ENCODE assay signal across 12 cellular contexts in genomic region chr16:68299571-68300453, GRCh38. TPM values are rescaled to one million over a fixed set of nuclear protein-coding genes. Genes with fewer than 3 reads are reported as not detected.
DNase-seq lines count a peak whose midpoint lies in the region; ATAC-seq and TF ChIP-seq lines count a peak whose summit lies in the region.
"Had no signal": no experiment of that assay in that cellular context is flagged by ENCODE, and none has a peak within 500 bp of the region (broad histone marks: within the 10 kb centered on the region; RNA-seq: fewer than 3 reads in every experiment).

No MANE protein-coding gene starts in this region.

- DNase-seq in Caco-2 = no peak
- peak; percentile 74 for DNase-seq in NCI-H82 (lab: John Stamatoyannopoulos, UW)
- DNase-seq in nephron progenitor cell = no peak
- no peak for DNase-seq in NCI-H1048 (lab: John Stamatoyannopoulos, UW)
- DNase-seq: DMS79 treated with DMSO at 0.1 percent for 48 hours; SIG-M5; stimulated activated CD8-positive, alpha-beta memory T cell treated with anti-CD3 and anti-CD28 coated beads, Interleukin-4, amount 100 ng/mL, for 48 hours had no signal

- CTCF ChIA-PET in Caco-2 (lab: Charles Lee) = interaction anchor here (1.5 to 1.7 kb wide), 3 partner anchors 28 to 38 kb away, joined by 5 to 6 read pairs (median 5); no protein-coding TSS in a partner anchor

- H3K36me3 ChIP-seq in Caco-2 (ENCODE audit: control insufficient read depth, insufficient read depth, low read length) (peaks cover 11% of the 10 kb centered on the region), ectodermal cell (ENCODE audit: control insufficient read depth, insufficient read depth, low read length) (peaks cover 34% of the 10 kb centered on the region)

- TSS peak; percentile 4 for BruUV-seq in Caco-2 (replicated peaks; lab: Mats Ljungman, UMichigan)

- H3K27me3 Mint-ChIP-seq in Caco-2 (ENCODE audit: insufficient read depth, unreplicated experiment) (no peaks in the 10 kb centered on the region), nephron progenitor cell (ENCODE audit: low read depth, poor library complexity) (no peaks in the 10 kb centered on the region)

- WGBS in ectodermal cell, 2 experiments = 94 to 97% methylated on average over 11 of the region's 11 CpGs

- POLR2A ChIA-PET in Caco-2 (lab: Charles Lee) = interaction anchor here (0.7 to 4.0 kb wide), 6 partner anchors 11 to 62 kb away, joined by 3 to 20 read pairs (median 6); partner anchors contain the start of genes PRMT7, SLC7A6 and SLC7A6OS

- peak overlapping the region; percentile 89 for H3K27ac Mint-ChIP-seq in Caco-2 (ENCODE audit: unreplicated experiment)
- H3K27ac Mint-ChIP-seq in nephron progenitor cell = peak overlapping the region; percentile 46

- TF ChIP-seq POLR2A in GM18505 (IDR thresholded peaks at IDR 0.05; ENCODE audit: borderline replicate concordance, extremely low read depth, insufficient read depth, insufficient read length) = no peak

- H3K4me3 Mint-ChIP-seq in Caco-2 (ENCODE audit: unreplicated experiment) (peak overlapping the region; percentile 46), nephron progenitor cell (no peak overlapping the region)

- H3K9me3 ChIP-seq in Caco-2 = no peaks in the 10 kb centered on the region
- no peaks in the 10 kb centered on the region for H3K9me3 ChIP-seq in ectodermal cell (ENCODE audit: control insufficient read depth, low read length)

- H3K27ac ChIP-seq in ectodermal cell (ENCODE audit: insufficient read depth, low read depth, low read length, poor library complexity, severe bottlenecking) = peak overlapping the region; percentile 48
- H3K27ac ChIP-seq: brain microvascular endothelial cell had no signal

- H3K36me3 Mint-ChIP-seq in Caco-2 (ENCODE audit: insufficient read depth, unreplicated experiment) = peaks cover 100% of the 10 kb centered on the region
- H3K36me3 Mint-ChIP-seq in nephron progenitor cell (ENCODE audit: low read depth) = peaks cover 50% of the 10 kb centered on the region

- ATAC-seq in GM18909 (IDR thresholded peaks at IDR 0.05; ENCODE audit: poor library complexity, unreplicated experiment) (no peak), GM18505 (IDR thresholded peaks at IDR 0.05; ENCODE audit: unreplicated experiment) (no peak), GM18517 (IDR thresholded peaks at IDR 0.05; ENCODE audit: unreplicated experiment) (no peak)

- intact Hi-C loops in Caco-2 (cut with micrococcal nuclease; ENCODE audit: unreplicated experiment) = loop anchor here (1.0 to 5.0 kb wide), 2 partner anchors 28 to 38 kb away; partner anchors contain the start of gene SLC7A6

- H3K27me3 ChIP-seq in Caco-2 (replicated peaks; ENCODE audit: control insufficient read depth, insufficient read depth, low read length) (no peaks in the 10 kb centered on the region), ectodermal cell (ENCODE audit: control insufficient read depth, insufficient read depth, low read length, poor library complexity, severe bottlenecking) (no peaks in the 10 kb centered on the region)
- H3K27me3 ChIP-seq: brain microvascular endothelial cell had no signal

- H3K9me3 Mint-ChIP-seq in Caco-2 (ENCODE audit: unreplicated experiment) = no peaks in the 10 kb centered on the region
- no peaks in the 10 kb centered on the region for H3K9me3 Mint-ChIP-seq in nephron progenitor cell

- H3K4me1 ChIP-seq in Caco-2 (peaks cover 27% of the 10 kb centered on the region), ectodermal cell (ENCODE audit: control insufficient read depth, insufficient read depth, low read length) (peaks cover 3% of the 10 kb centered on the region)

- H3K4me3 ChIP-seq in Caco-2 (ENCODE audit: low read depth, low read length) = no peak overlapping the region
- H3K4me3 ChIP-seq in ectodermal cell (ENCODE audit: insufficient read depth, low read depth, low read length) = no peak overlapping the region

- H3K4me1 Mint-ChIP-seq in Caco-2 (ENCODE audit: low read depth, unreplicated experiment) = peaks cover 50% of the 10 kb centered on the region
- H3K4me1 Mint-ChIP-seq in nephron progenitor cell = no peaks in the 10 kb centered on the region

- TF ChIP-seq CTCF in Caco-2 (IDR thresholded peaks at IDR 0.05; ENCODE audit: insufficient read depth in 1 of 2, low read depth in 1 of 2, low read length in 1 of 2, severe bottlenecking in 1 of 2, unreplicated experiment in 1 of 2) (no peak), nephron progenitor cell (IDR thresholded peaks at IDR 0.05) (no peak)

RNA-seq across cellular contexts. Expression of gene SLC7A6OS, which starts 10.9 kb away (rescaled TPM):
- 34.0 and 34.2 TPM in 2 replicates for total RNA-seq in Caco-2 (2022)
- polyA plus RNA-seq in ectodermal cell (2013, experiment 1 of 4) = 19.9 TPM
- polyA plus RNA-seq in ectodermal cell (2013, experiment 2 of 4) = 18.9 TPM
- polyA plus RNA-seq in ectodermal cell (2013, experiment 3 of 4) = 18.2 TPM
- polyA plus RNA-seq in ectodermal cell (2013, experiment 4 of 4) = 18.7 TPM

RNA-seq across cellular contexts. Expression of gene PRMT7, which starts 11.0 kb away (rescaled TPM):
- 156 and 166 TPM in 2 replicates for total RNA-seq in Caco-2 (2022)
- 67.4 TPM for polyA plus RNA-seq in ectodermal cell (2013, experiment 1 of 4)
- polyA plus RNA-seq in ectodermal cell (2013, experiment 2 of 4) = 70.8 TPM
- polyA plus RNA-seq in ectodermal cell (2013, experiment 3 of 4) = 46.8 TPM
- polyA plus RNA-seq in ectodermal cell (2013, experiment 4 of 4) = 49.8 TPM

RNA-seq across cellular contexts. Expression of gene SLC7A6, which starts 35.5 kb away (rescaled TPM):
- 236 and 267 TPM in 2 replicates for total RNA-seq in Caco-2 (2022)
- polyA plus RNA-seq in ectodermal cell (2013, experiment 1 of 4) = 18.8 TPM
- 20.9 TPM for polyA plus RNA-seq in ectodermal cell (2013, experiment 2 of 4)
- 13.6 TPM for polyA plus RNA-seq in ectodermal cell (2013, experiment 3 of 4)
- 20.2 TPM for polyA plus RNA-seq in ectodermal cell (2013, experiment 4 of 4)

RNA-seq across cellular contexts. Expression of gene PLA2G15, which starts 54.6 kb away (rescaled TPM):
- total RNA-seq in Caco-2 (2022) = 33.2 and 33.4 TPM in 2 replicates
- polyA plus RNA-seq in ectodermal cell (2013, experiment 1 of 4) = 16.0 TPM
- polyA plus RNA-seq in ectodermal cell (2013, experiment 2 of 4) = 12.6 TPM
- 11.4 TPM for polyA plus RNA-seq in ectodermal cell (2013, experiment 3 of 4)
- polyA plus RNA-seq in ectodermal cell (2013, experiment 4 of 4) = 11.1 TPM
